In genomic region chr6:18161437-18161836, GRCh38 we compare ENCODE assay signal across 24 cellular contexts. TPM values are rescaled to one million over a fixed set of nuclear protein-coding genes. Genes with fewer than 3 reads are reported as not detected.
DNase-seq lines count a peak whose midpoint lies in the region; ATAC-seq, FAIRE-seq and TF ChIP-seq lines count a peak whose summit lies in the region.
"Had no signal": no experiment of that assay in that cellular context is flagged by ENCODE, and none has a peak within 500 bp of the region (broad histone marks: within the 10 kb centered on the region; RNA-seq: fewer than 3 reads in every experiment).

No MANE protein-coding gene starts in this region.

- no peaks in the 10 kb centered on the region for H3K9me1 ChIP-seq in K562 (ENCODE audit: control insufficient read depth, insufficient read depth, low read length)

- no TSS peak for BruUV-seq in MCF 10A (replicated peaks; lab: Mats Ljungman, UMichigan)
- BruUV-seq in K562 (replicated peaks; lab: Mats Ljungman, UMichigan) = no TSS peak

- H3K27me3 Mint-ChIP-seq in MCF 10A (ENCODE audit: insufficient read depth, unreplicated experiment) = no peaks in the 10 kb centered on the region
- H3K27me3 Mint-ChIP-seq: progenitor cell of endocrine pancreas; stimulated activated naive CD8-positive, alpha-beta T cell treated with anti-CD3 and anti-CD28 coated beads, Interleukin-15, Interleukin-2, amounts not matched to agents 100 ng/mL and 50 ng/mL, for 24 hours had no signal

- H3K27me3 ChIP-seq in breast epithelium = no peaks in the 10 kb centered on the region
- H3K27me3 ChIP-seq in K562 (ENCODE audit: control insufficient read depth in 2 of 2, insufficient read depth in 2 of 2, low read length in 2 of 2) = no peaks in the 10 kb centered on the region
- no peaks in the 10 kb centered on the region for H3K27me3 ChIP-seq in upper lobe of right lung
- H3K27me3 ChIP-seq: cardiac muscle cell, neural progenitor cell, tibial artery had no signal

- peak overlapping the region; percentile 57 for H3K27ac Mint-ChIP-seq in MCF 10A (ENCODE audit: low read depth, unreplicated experiment)
- H3K27ac Mint-ChIP-seq: neural progenitor cell; progenitor cell of endocrine pancreas; stimulated activated naive CD8-positive, alpha-beta T cell treated with anti-CD3 and anti-CD28 coated beads, Interleukin-15, Interleukin-2, amounts not matched to agents 100 ng/mL and 50 ng/mL, for 24 hours had no signal

- H3K9me3 ChIP-seq in breast epithelium (no peaks in the 10 kb centered on the region), K562 (replicated peaks; ENCODE audit: control insufficient read depth, insufficient read depth, low read depth, low read length) (no peaks in the 10 kb centered on the region), upper lobe of right lung (no peaks in the 10 kb centered on the region)
- H3K9me3 ChIP-seq: tibial artery had no signal

- H3K4me1 ChIP-seq in breast epithelium (no peaks in the 10 kb centered on the region), K562 (replicated peaks in 1 of 2; ENCODE audit: control insufficient read depth in 2 of 2, insufficient read depth in 2 of 2, low read length in 2 of 2) (peaks cover 3 to 10% of the 10 kb centered on the region in 2 experiments; a peak in 4 of 5 replicates), upper lobe of right lung (peaks cover under 1% of the 10 kb centered on the region)

- peaks cover 11% of the 10 kb centered on the region for H3K4me1 Mint-ChIP-seq in MCF 10A (ENCODE audit: insufficient read depth, unreplicated experiment)

- POLR2A ChIA-PET in MCF 10A (lab: Yijun Ruan, JAX) = interaction anchor here (0.6 to 2.7 kb wide), 2 partner anchors 10 to 634 kb away, joined by 3 to 13 read pairs; no protein-coding TSS in a partner anchor
- POLR2A ChIA-PET in K562 (lab: Yijun Ruan, JAX) = no interaction called here

- DNase-seq in MCF 10A (ENCODE audit: unreplicated experiment) (peak; percentile 21), breast epithelium (ENCODE audit: low spot score in 2 of 2) (no peak), K562 (ENCODE audit: extremely low read depth in 1 of 4, low spot score in 3 of 4) (peak in 2 of 4 experiments; percentile 22 to 42), hepatic stellate cell (ENCODE audit: low spot score) (peak; percentile 34), upper lobe of right lung (no peak), GM12891 (ENCODE audit: insufficient read length, low spot score) (no peak)
- DNase-seq in activated CD8-positive, alpha-beta memory T cell treated with anti-CD3 and anti-CD28 coated beads, Interleukin-2, amount 50 U/mL, for 48 hours = no peak
- DNase-seq: activated gamma-delta T cell; glutamatergic neuron; NCI-H1092; NCI-H2029 treated with DMSO at 0.1 percent for 48 hours; NCI-H524; stimulated activated CD4-positive, alpha-beta T cell treated with anti-CD3 and anti-CD28 coated beads, Interleukin-2, amount 100 ng/mL, for 48 hours; tibial artery had no signal

- H3K9me3 Mint-ChIP-seq in MCF 10A (ENCODE audit: unreplicated experiment) = no peaks in the 10 kb centered on the region
- H3K9me3 Mint-ChIP-seq: neural progenitor cell; stimulated activated naive CD8-positive, alpha-beta T cell treated with anti-CD3 and anti-CD28 coated beads, Interleukin-15, Interleukin-2, amounts not matched to agents 100 ng/mL and 50 ng/mL, for 24 hours had no signal

- no peak overlapping the region for H2AFZ ChIP-seq in K562 (ENCODE audit: low read depth, low read length)
- H2AFZ ChIP-seq: neural progenitor cell had no signal

- no peak overlapping the region for H3K9ac ChIP-seq in K562 (ENCODE audit: insufficient read depth in 1 of 2, low read depth in 2 of 2, low read length in 2 of 2)
- H3K9ac ChIP-seq: KMS-11, neural progenitor cell had no signal

- H3K4me2 ChIP-seq in K562 (ENCODE audit: insufficient read depth, low read length) = peak overlapping the region; percentile 18; the same call in 1 of the 2 replicates
- H3K4me2 ChIP-seq: KMS-11, neural progenitor cell, smooth muscle cell had no signal

- CTCF ChIA-PET in MCF 10A (lab: Yijun Ruan, JAX) (no interaction called here), K562 (lab: Yijun Ruan, JAX; ENCODE audit: low intra/inter-chr PET ratio) (no interaction called here)

- no peak for TF ChIP-seq RAD21 in K562 (CRISPR knock-in tag; conservative IDR thresholded peaks at IDR 0.05 in 1 of 2, IDR thresholded peaks at IDR 0.05 in 1 of 2)

- H3K36me3 ChIP-seq in breast epithelium (peaks cover 4% of the 10 kb centered on the region), K562 (ENCODE audit: control insufficient read depth, insufficient read depth, low read length) (peaks cover 60% of the 10 kb centered on the region), upper lobe of right lung (peaks cover 51% of the 10 kb centered on the region)
- H3K36me3 ChIP-seq: neural progenitor cell had no signal

- no peak for TF ChIP-seq POLR2A in breast epithelium (IDR thresholded peaks at IDR 0.05)
- TF ChIP-seq POLR2A in K562 (conservative IDR thresholded peaks at IDR 0.05) = no peak
- no peak for TF ChIP-seq POLR2A in GM12891 (IDR thresholded peaks at IDR 0.05; ENCODE audit: low read depth, low read length)

- in situ Hi-C loops in K562 (cut with MboI) = no loop called here

- H3K4me3 ChIP-seq in breast epithelium = no peak overlapping the region
- H3K4me3 ChIP-seq in K562 = no peak overlapping the region
- no peak overlapping the region for H3K4me3 ChIP-seq in upper lobe of right lung
- H3K4me3 ChIP-seq: cardiac muscle cell, neural progenitor cell, smooth muscle cell, tibial artery had no signal

- WGBS in K562 (ENCODE audit: insufficient coverage, low coverage, missing lambda C conversion rate) = 47% methylated on average over 2 of the region's 2 CpGs

- H3K4me3 Mint-ChIP-seq in MCF 10A (ENCODE audit: unreplicated experiment) = no peak overlapping the region
- H3K4me3 Mint-ChIP-seq: neural progenitor cell; stimulated activated naive CD8-positive, alpha-beta T cell treated with anti-CD3 and anti-CD28 coated beads, Interleukin-15, Interleukin-2, amounts not matched to agents 100 ng/mL and 50 ng/mL, for 24 hours had no signal

- no peak for TF ChIP-seq EP300 in K562 (IDR thresholded peaks at IDR 0.05; ENCODE audit: low read length)

- peak; percentile 86 for ATAC-seq in K562
- ATAC-seq in upper lobe of right lung = peak; percentile 36
- ATAC-seq in HG02678 (IDR thresholded peaks at IDR 0.05; ENCODE audit: unreplicated experiment) = no peak
- ATAC-seq: left lobe of liver had no signal

- FAIRE-seq in K562 (lab: Jason Lieb, UNC) (no peak), GM12891 (lab: Jason Lieb, UNC) (no peak)
- FAIRE-seq: GM12892, H54 had no signal

- H3K36me3 Mint-ChIP-seq in MCF 10A (ENCODE audit: insufficient read depth, unreplicated experiment) = peaks cover 33% of the 10 kb centered on the region

- H3K27ac ChIP-seq in breast epithelium (no peak overlapping the region), K562 (ENCODE audit: extremely low read depth, low read depth, low read length) (0 out of 3 replicates have a peak overlapping the region, but pooled peaks have one; percentile 5), upper lobe of right lung (no peak overlapping the region)
- H3K27ac ChIP-seq: cardiac muscle cell, KMS-11, neural progenitor cell, tibial artery had no signal

- intact Hi-C loops in MCF 10A (cut with micrococcal nuclease) (no loop called here), breast epithelium (cut with DNase I; ENCODE audit: low total_unique reads) (no loop called here), K562 (cut with micrococcal nuclease) (no loop called here), upper lobe of right lung (cut with DNase I) (no loop called here)

- H3K79me2 ChIP-seq in K562 (ENCODE audit: control insufficient read depth, insufficient read depth, low read length) = peaks cover under 1% of the 10 kb centered on the region; the same call in 1 of the 3 replicates

- no peak for TF ChIP-seq CTCF in MCF 10A (IDR thresholded peaks at IDR 0.05; ENCODE audit: unreplicated experiment)
- no peak for TF ChIP-seq CTCF in breast epithelium (IDR thresholded peaks at IDR 0.05)
- no peak for TF ChIP-seq CTCF in K562 (IDR thresholded peaks at IDR 0.05 in 2 of 3, conservative IDR thresholded peaks at IDR 0.05 in 1 of 3; ENCODE audit: insufficient read depth in 2 of 3, low read depth in 1 of 3, low read length in 3 of 3)
- TF ChIP-seq CTCF in upper lobe of right lung (IDR thresholded peaks at IDR 0.05) = no peak

- H4K20me1 ChIP-seq in K562 (replicated peaks; ENCODE audit: control insufficient read depth, insufficient read depth, low read length) = no peaks in the 10 kb centered on the region

RNA-seq across cellular contexts. Expression of gene KDM1B, which starts 6.2 kb away (rescaled TPM):
- total RNA-seq in MCF 10A (2022) (21.2 and 22.3 TPM in 2 replicates), breast epithelium (10 to 100 TPM; 14.4 to 18.6 (median 16.2) TPM), K562 (2014; rRNA removed) (24.6 and 29.1 TPM in 2 replicates), K562 (2014; rRNA removed; fragmentation: Illumina TruSeq; extraction: Trizol) (35.1 and 36.3 TPM in 2 replicates), K562 (2015; rRNA removed; fragmentation: Illumina TruSeq; extraction: Trizol) (37.5 and 38.7 TPM in 2 replicates), K562 (2021) (43.0 and 47.4 TPM in 2 replicates), upper lobe of right lung (19.6 TPM)
- total RNA-seq in K562 (2011; cell fraction: chromatin; rRNA removed; ENCODE audit: low replicate concordance) = 27.5 and 41.4 TPM in 2 replicates
- 13.7 and 14.7 TPM in 2 replicates for total RNA-seq in K562 (2011; cell fraction: nucleolus; rRNA removed)
- total RNA-seq in K562 (2011; cell fraction: nucleoplasm; rRNA removed) = 23.5 and 27.9 TPM in 2 replicates
- polyA plus RNA-seq in K562 (2011; rRNA removed) (40.5 and 58.9 TPM in 2 replicates), K562 (2014; fragmentation: Illumina TruSeq; extraction: Trizol) (34.9 and 46.1 TPM in 2 replicates), K562 (2014; fragmentation: Nextera tagmentation; extraction: Ambion mirVana) (1 to 10 TPM; 1.4 to 1.7 TPM), K562 (2014; rRNA removed) (29.0 and 33.8 TPM in 2 replicates)
- polyA plus RNA-seq in K562 (2011; cell fraction: cytosol; rRNA removed) = 32.8 and 37.0 TPM in 2 replicates
- polyA plus RNA-seq in K562 (2011; cell fraction: nucleus; rRNA removed) = 20.4 and 20.6 TPM in 2 replicates
- polyA plus RNA-seq in K562 (2012) = 40.5 and 40.6 TPM in 2 replicates
- 92.3 and 93.1 TPM in 2 replicates for polyA minus RNA-seq in K562 (2011; rRNA and poly(A)+ RNA removed)
- polyA minus RNA-seq in K562 (2011; cell fraction: cytosol; rRNA and poly(A)+ RNA removed) = 33.8 and 36.1 TPM in 2 replicates
- 13.2 and 20.1 TPM in 2 replicates for polyA minus RNA-seq in K562 (2011; cell fraction: nucleus; rRNA and poly(A)+ RNA removed)
- polyA plus RNA-seq in GM12891 (2012; ENCODE audit: low read depth, missing spikeins) = 13.1 TPM

RNA-seq across cellular contexts. Expression of gene TPMT, which starts 6.6 kb away (rescaled TPM):
- total RNA-seq in MCF 10A (2022) (8.7 and 11.1 TPM in 2 replicates), breast epithelium (10 to 100 TPM in 1 of 3 donors, 1 to 10 TPM in 2; 5.6 to 10.2 (median 8.9) TPM), K562 (2014; rRNA removed) (26.1 and 26.2 TPM in 2 replicates), K562 (2014; rRNA removed; fragmentation: Illumina TruSeq; extraction: Trizol) (48.0 and 52.2 TPM in 2 replicates), K562 (2015; rRNA removed; fragmentation: Illumina TruSeq; extraction: Trizol) (43.7 and 46.5 TPM in 2 replicates), K562 (2021) (24.2 and 24.5 TPM in 2 replicates), upper lobe of right lung (13.6 TPM)
- total RNA-seq in K562 (2011; cell fraction: chromatin; rRNA removed; ENCODE audit: low replicate concordance) = 8.8 and 14.9 TPM in 2 replicates
- total RNA-seq in K562 (2011; cell fraction: nucleolus; rRNA removed) = 6.3 and 6.7 TPM in 2 replicates
- 9.2 and 12.9 TPM in 2 replicates for total RNA-seq in K562 (2011; cell fraction: nucleoplasm; rRNA removed)
- polyA plus RNA-seq in K562 (2011; rRNA removed) (42.7 and 67.4 TPM in 2 replicates), K562 (2014; fragmentation: Illumina TruSeq; extraction: Trizol) (41.6 and 51.6 TPM in 2 replicates), K562 (2014; fragmentation: Nextera tagmentation; extraction: Ambion mirVana) (10 to 100 TPM; 43.8 to 48.0 TPM), K562 (2014; rRNA removed) (35.9 and 42.6 TPM in 2 replicates)
- polyA plus RNA-seq in K562 (2011; cell fraction: cytosol; rRNA removed) = 20.1 and 30.5 TPM in 2 replicates
- 5.7 and 9.6 TPM in 2 replicates for polyA plus RNA-seq in K562 (2011; cell fraction: nucleus; rRNA removed)
- 36.9 and 50.3 TPM in 2 replicates for polyA plus RNA-seq in K562 (2012)
- polyA minus RNA-seq in K562 (2011; rRNA and poly(A)+ RNA removed) = 41.8 and 46.2 TPM in 2 replicates
- polyA minus RNA-seq in K562 (2011; cell fraction: cytosol; rRNA and poly(A)+ RNA removed) = 7.1 and 14.4 TPM in 2 replicates
- polyA minus RNA-seq in K562 (2011; cell fraction: nucleus; rRNA and poly(A)+ RNA removed) = 3.6 and 6.4 TPM in 2 replicates
- 11.9 TPM for polyA plus RNA-seq in GM12891 (2012; ENCODE audit: low read depth, missing spikeins)

RNA-seq across cellular contexts. Expression of gene NHLRC1, which starts 39.0 kb away (rescaled TPM):
- total RNA-seq in MCF 10A (2022) = not detected in 2 replicates
- total RNA-seq in breast epithelium = 1 to 10 TPM; 2.0 to 3.2 (median 2.7) TPM
- not detected in 2 replicates for total RNA-seq in K562 (2011; cell fraction: chromatin; rRNA removed; ENCODE audit: low replicate concordance)
- not detected in 2 replicates for total RNA-seq in K562 (2011; cell fraction: nucleolus; rRNA removed)
- not detected in 2 replicates for total RNA-seq in K562 (2011; cell fraction: nucleoplasm; rRNA removed)
- not detected in 2 replicates for total RNA-seq in K562 (2014; rRNA removed)
- total RNA-seq in K562 (2014; rRNA removed; fragmentation: Illumina TruSeq; extraction: Trizol) = not detected in 2 replicates
- not detected in 2 replicates for total RNA-seq in K562 (2015; rRNA removed; fragmentation: Illumina TruSeq; extraction: Trizol)
- not detected in 2 replicates for total RNA-seq in K562 (2021)
- not detected in 2 replicates for polyA plus RNA-seq in K562 (2011; rRNA removed)
- not detected in 2 replicates for polyA plus RNA-seq in K562 (2011; cell fraction: cytosol; rRNA removed)
- not detected in 2 replicates for polyA plus RNA-seq in K562 (2011; cell fraction: nucleus; rRNA removed)
- not detected in 2 replicates for polyA plus RNA-seq in K562 (2012)
- not detected in 2 replicates for polyA plus RNA-seq in K562 (2014; fragmentation: Illumina TruSeq; extraction: Trizol)
- not detected for polyA plus RNA-seq in K562 (2014; fragmentation: Nextera tagmentation; extraction: Ambion mirVana)
- not detected in 2 replicates for polyA plus RNA-seq in K562 (2014; rRNA removed)
- not detected in 2 replicates for polyA minus RNA-seq in K562 (2011; rRNA and poly(A)+ RNA removed)
- not detected in 2 replicates for polyA minus RNA-seq in K562 (2011; cell fraction: cytosol; rRNA and poly(A)+ RNA removed)
- polyA minus RNA-seq in K562 (2011; cell fraction: nucleus; rRNA and poly(A)+ RNA removed) = not detected in 2 replicates
- total RNA-seq in upper lobe of right lung = 2.3 TPM
- polyA plus RNA-seq in GM12891 (2012; ENCODE audit: low read depth, missing spikeins) = 0.47 TPM

Comparison
In these comparisons a context has a peak if more than half of its experiments do, and no peak if none do; other contexts are left out.
1. DNase-seq: peak in MCF 10A (single experiment) and hepatic stellate cell (single experiment); none in breast epithelium (0 of 2), upper lobe of right lung (single experiment), GM12891 (single experiment) and activated CD8-positive, alpha-beta memory T cell treated with anti-CD3 and anti-CD28 coated beads, Interleukin-2, amount 50 U/mL, for 48 hours (single experiment).